In genomic region chr7:37675739-37676138, GRCh38 we compare ENCODE assay signal across 24 cellular contexts. TPM values are rescaled to one million over a fixed set of nuclear protein-coding genes. Genes with fewer than 3 reads are reported as not detected.
"Had no signal": no experiment of that assay in that cellular context is flagged by ENCODE, and none has a peak within 500 bp of the region (broad histone marks: within the 10 kb centered on the region; RNA-seq: fewer than 3 reads in every experiment).

No MANE protein-coding gene starts in this region.

- H3K4me1 ChIP-seq: gastrocnemius medialis, pancreas, sigmoid colon, testis, tibial artery had no signal

- H3K27me3 ChIP-seq: gastrocnemius medialis, sigmoid colon, testis, tibial artery had no signal

- H3K9me3 ChIP-seq: gastrocnemius medialis, pancreas, sigmoid colon, testis, tibial artery had no signal

- ATAC-seq: esophagus mucosa; gastrocnemius medialis; left lobe of liver; natural killer cell; pancreas; stimulated activated effector memory CD8-positive, alpha-beta T cell treated with anti-CD3 and anti-CD28 coated beads, Interleukin-12 subunit alpha, Interleukin-12 subunit beta, amount 100 ng/mL, for 72 hours had no signal

- H3K4me3 Mint-ChIP-seq: endodermal cell; memory B cell; natural killer cell; stimulated activated effector memory CD8-positive, alpha-beta T cell treated with anti-CD3 and anti-CD28 coated beads, Interleukin-12 subunit alpha, Interleukin-12 subunit beta, amount 100 ng/mL, for 72 hours; type B pancreatic cell had no signal

- H3K9me3 Mint-ChIP-seq: endodermal cell; natural killer cell; stimulated activated effector memory CD8-positive, alpha-beta T cell treated with anti-CD3 and anti-CD28 coated beads, Interleukin-12 subunit alpha, Interleukin-12 subunit beta, amount 100 ng/mL, for 72 hours; type B pancreatic cell had no signal

- H3K27ac ChIP-seq: epithelial cell of prostate, gastrocnemius medialis, pancreas, sigmoid colon, testis, tibial artery had no signal

- H3K36me3 Mint-ChIP-seq: natural killer cell; stimulated activated effector memory CD8-positive, alpha-beta T cell treated with anti-CD3 and anti-CD28 coated beads, Interleukin-12 subunit alpha, Interleukin-12 subunit beta, amount 100 ng/mL, for 72 hours; type B pancreatic cell had no signal

- H3K36me3 ChIP-seq: gastrocnemius medialis, pancreas, sigmoid colon, tibial artery had no signal

- H3K4me1 Mint-ChIP-seq: endodermal cell; stimulated activated effector memory CD8-positive, alpha-beta T cell treated with anti-CD3 and anti-CD28 coated beads, Interleukin-12 subunit alpha, Interleukin-12 subunit beta, amount 100 ng/mL, for 72 hours had no signal

- DNase-seq: effector CD8-positive, alpha-beta T cell; endodermal cell; foreskin fibroblast; gastrocnemius medialis; head of caudate nucleus; kidney; natural killer cell; pancreas; sigmoid colon; stimulated activated CD4-positive, alpha-beta T cell treated with anti-CD3 and anti-CD28 coated beads, Interleukin-2, amount 100 ng/mL, for 24 hours; stimulated activated CD4-positive, alpha-beta T cell treated with anti-CD3 and anti-CD28 coated beads, Interleukin-4, amount 100 ng/mL, for 24 hours; stimulated activated naive CD4-positive, alpha-beta T cell treated with Interleukin-2 at 50 U/mL for 16 hours; substantia nigra; testis; tibial artery had no signal

- H3K27me3 Mint-ChIP-seq: progenitor cell of endocrine pancreas had no signal

- H3K4me3 ChIP-seq: gastrocnemius medialis, lung, pancreas, sigmoid colon, testis, tibial artery had no signal

RNA-seq across cellular contexts. Expression of gene GPR141, which starts 7.8 kb away (rescaled TPM):
- total RNA-seq: gastrocnemius medialis, glomerular endothelial cell, left lobe of liver had no signal
